ENCODE assay signal across 8 cellular contexts in the genomic region with DNA sequence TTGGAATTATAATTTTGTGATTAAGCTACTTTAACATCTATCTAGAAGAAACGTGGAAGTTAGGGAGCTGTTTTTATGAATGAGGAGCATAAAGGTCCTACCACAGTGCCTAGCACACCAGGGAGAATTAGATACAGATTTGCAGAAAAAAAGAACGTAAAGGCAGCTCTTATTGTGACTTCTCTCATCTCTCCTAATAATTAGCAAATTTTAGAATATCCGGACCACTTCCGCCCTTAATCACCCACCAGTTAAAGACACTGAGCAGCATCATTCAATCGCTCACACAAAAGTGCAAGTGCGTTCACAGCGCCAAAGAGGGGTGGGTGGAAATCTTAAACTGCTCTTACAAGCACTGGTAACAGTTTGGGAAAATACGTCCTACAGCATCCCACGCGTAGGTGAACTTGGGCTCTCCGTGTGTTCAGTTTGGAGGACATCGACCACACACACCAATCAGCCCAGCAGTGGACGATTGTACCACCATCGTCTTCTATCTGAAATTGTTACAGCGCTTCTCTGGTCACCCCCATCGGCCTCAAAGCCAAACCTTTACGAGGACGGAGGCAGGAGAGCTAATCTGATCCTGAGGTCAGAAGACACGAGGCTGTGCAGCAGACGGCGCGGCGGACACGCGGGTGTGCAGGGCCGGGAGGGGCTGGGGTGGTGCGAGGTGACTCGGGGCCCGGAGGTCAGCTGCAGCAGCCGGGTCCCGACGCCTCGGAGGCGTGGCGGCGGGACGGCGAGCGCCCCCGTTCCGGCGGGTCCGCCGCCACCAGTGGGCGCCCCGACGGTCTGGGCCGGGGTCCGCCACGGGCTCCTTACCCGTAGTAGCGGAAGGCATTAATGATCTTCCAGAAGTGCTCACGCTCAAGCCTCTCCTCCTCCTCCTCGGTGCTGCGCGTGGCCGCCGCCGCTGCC. TPM values are rescaled to one million over a fixed set of nuclear protein-coding genes. Genes with fewer than 3 reads are reported as not detected.
DNase-seq lines count a peak whose midpoint lies in the region; ATAC-seq and TF ChIP-seq lines count a peak whose summit lies in the region.

No MANE protein-coding gene starts in this region.

- ATAC-seq in GM19455 (IDR thresholded peaks at IDR 0.05; ENCODE audit: unreplicated experiment) (peak; percentile 59), HG03558 (IDR thresholded peaks at IDR 0.05; ENCODE audit: extremely low read depth, unreplicated experiment) (peak; percentile 3)

- peak overlapping the region; percentile 69 for H3K27ac ChIP-seq in SJSA1
- peak overlapping the region; percentile 88 to 99 (median 98) for H3K27ac ChIP-seq in adrenal gland
- peak overlapping the region; percentile 96 for H3K27ac ChIP-seq in right atrium auricular region

- intact Hi-C loops in adrenal gland (cut with DNase I), result loop anchor here in 1 of 2 donors (10.0 kb wide), 1 partner anchor 57 kb away; a partner anchor contains a TSS

- H3K36me3 ChIP-seq in SJSA1 (peaks cover 5% of the 10 kb centered on the region), adrenal gland (replicated peaks in 1 of 2) (no peaks in the 10 kb centered on the region), right atrium auricular region (no peaks in the 10 kb centered on the region)

- H3K9me3 ChIP-seq in SJSA1 (replicated peaks) (no peaks in the 10 kb centered on the region), adrenal gland (replicated peaks in 1 of 3) (no peaks in the 10 kb centered on the region), right atrium auricular region (no peaks in the 10 kb centered on the region)

- TF ChIP-seq POLR2A in adrenal gland (IDR thresholded peaks at IDR 0.05), result no peak

- peak; percentile 31 for DNase-seq in COLO829 (ENCODE audit: low spot score)
- peak in 1 of 2 experiments; percentile 53 for DNase-seq in SJSA1 (ENCODE audit: low read depth in 1 of 2, low spot score in 2 of 2)
- DNase-seq in adrenal gland, result peak; percentile 74 to 87 (median 79)
- peak; percentile 73 for DNase-seq in right atrium auricular region (ENCODE audit: low spot score)
- peak; percentile 57 for DNase-seq in putamen (ENCODE audit: low spot score)
- no peak for DNase-seq in middle frontal gyrus (ENCODE audit: extremely low spot score, low spot score)

- 1 to 2% (median 1%) methylated on average over 17 to 59 of the region's 59 CpGs for WGBS in adrenal gland, 4 donors

- H3K4me3 ChIP-seq in SJSA1 (peak overlapping the region; percentile 88), adrenal gland (peak overlapping the region; percentile 64 to 81 (median 67)), right atrium auricular region (peak overlapping the region; percentile 66 to 88)

- H3K4me1 ChIP-seq in SJSA1 (replicated peaks), result peaks cover 7% of the 10 kb centered on the region; the same call in 1 of the 2 replicates
- H3K4me1 ChIP-seq in adrenal gland (replicated peaks in 1 of 2), result peaks cover 7 to 37% of the 10 kb centered on the region in 2 donors
- H3K4me1 ChIP-seq in right atrium auricular region, result peaks cover 0 to 14% of the 10 kb centered on the region in 2 donors

- H3K27me3 ChIP-seq in SJSA1 (replicated peaks), result no peaks in the 10 kb centered on the region
- H3K27me3 ChIP-seq in adrenal gland, result no peaks in the 10 kb centered on the region
- H3K27me3 ChIP-seq in right atrium auricular region, result no peaks in the 10 kb centered on the region

- TF ChIP-seq CTCF in adrenal gland (IDR thresholded peaks at IDR 0.05), result no peak
- no peak for TF ChIP-seq CTCF in right atrium auricular region (IDR thresholded peaks at IDR 0.05)

RNA-seq across cellular contexts. Expression of a gene that starts 0.6 kb away (rescaled TPM):
- 24.2 and 25.4 TPM in 2 replicates for total RNA-seq in SJSA1 (2014; rRNA removed; shearing (Covaris generic))
- total RNA-seq in adrenal gland (10 to 100 TPM; 11.3 to 76.8 (median 16.8) TPM), right atrium auricular region (10 to 100 TPM; 13.7 to 14.0 TPM)
- 10 to 100 TPM in 1 of 3 donors, 1 to 10 TPM in 2; 3.3 to 13.4 (median 4.1) TPM for polyA plus RNA-seq in adrenal gland
